8 cellular contexts compared by ENCODE assay signal in the genomic region with DNA sequence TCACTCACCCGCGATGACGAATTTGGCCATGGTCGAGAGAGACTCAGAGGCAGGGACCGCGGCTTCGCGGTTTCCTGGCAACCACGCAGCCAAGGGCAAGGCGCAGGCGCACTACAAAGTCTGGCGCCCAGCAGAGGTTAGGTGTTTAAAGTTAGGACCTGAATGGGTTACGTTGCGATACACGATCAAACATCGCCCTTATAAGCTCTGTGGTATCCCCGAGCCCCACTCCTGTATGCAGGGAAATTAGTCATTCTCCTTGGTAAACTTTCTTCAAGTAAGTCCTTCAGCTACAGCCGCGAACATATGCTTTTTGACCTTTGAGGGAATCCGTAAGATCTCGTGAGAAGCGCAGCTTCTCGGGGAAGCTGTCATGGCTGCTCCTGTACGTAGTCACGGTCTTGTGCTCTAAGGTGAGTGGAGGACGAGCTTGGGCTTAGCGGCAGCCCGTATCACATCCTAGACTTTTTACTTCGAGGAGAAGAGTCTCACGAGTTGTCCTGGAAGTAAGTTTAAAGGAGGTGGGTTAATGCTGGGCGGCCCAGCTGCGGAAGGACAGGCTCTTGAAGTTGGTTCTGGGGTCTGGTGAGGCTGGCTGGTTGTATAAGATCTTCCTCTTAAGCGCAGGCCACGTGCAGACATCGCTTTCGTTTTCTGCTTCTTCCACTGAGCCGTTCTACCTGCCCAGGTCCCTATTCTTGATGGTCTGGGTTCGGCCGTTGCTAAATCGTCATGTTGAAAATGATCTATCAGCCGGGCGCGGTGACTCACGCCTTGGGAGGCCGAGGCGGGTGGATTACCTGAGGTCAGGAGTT. TPM values are rescaled to one million over a fixed set of nuclear protein-coding genes. Genes with fewer than 3 reads are reported as not detected.
A peak's percentile ranks its signal among the peaks of the same experiment; 100 is the strongest.
DNase-seq lines count a peak whose midpoint lies in the region; ATAC-seq and TF ChIP-seq lines count a peak whose summit lies in the region.

A gene (plus strand): TSS at position 365 of the 815 bp plus-strand sequence. CDS start 1,088 bp downstream, outside the sequence.
A gene (minus strand): TSS at position 87 of the 815 bp plus-strand sequence. CDS start 57 bp downstream, at position 30.

- peaks cover 0 to 6% (median 1%) of the 10 kb centered on the region in 4 donors for H3K4me1 ChIP-seq in right lobe of liver

- DNase-seq in NCI-H748 treated with DMSO at 0.1 percent for 48 hours (lab: John Stamatoyannopoulos, UW) (peak; percentile 90), dorsolateral prefrontal cortex (peak; percentile 73 to 93 (median 84)), right lobe of liver (peak; percentile 88 to 91 (median 89))
- DNase-seq in activated CD4-positive, alpha-beta T cell treated with anti-CD3 and anti-CD28 coated beads, Interleukin-2, amount 50 U/mL, for 48 hours: peak; percentile 87 to 90
- DNase-seq in stimulated activated CD4-positive, alpha-beta T cell treated with anti-CD3 and anti-CD28 coated beads, Interleukin-4, amount 100 ng/mL, for 24 hours: peak; percentile 89

- H3K27ac ChIP-seq in C4-2B: peak within 1 kb of the TSS; percentile 93
- peak within 1 kb of the TSS in 55 of 59 donors; percentile 0 to 91 (median 69) for H3K27ac ChIP-seq in dorsolateral prefrontal cortex
- peak within 1 kb of the TSS; percentile 70 to 77 (median 72) for H3K27ac ChIP-seq in right lobe of liver

- peaks cover 0 to 12% (median 0%) of the 10 kb centered on the region in 4 donors for H3K36me3 ChIP-seq in right lobe of liver

- TF ChIP-seq CTCF in C4-2B (conservative IDR thresholded peaks at IDR 0.05): no peak
- TF ChIP-seq CTCF in dorsolateral prefrontal cortex (IDR thresholded peaks at IDR 0.05 in 54 of 56, conservative IDR thresholded peaks at IDR 0.05 in 2 of 56; ENCODE audit: low read depth in 1 of 56, partially characterized antibody in 56 of 56): peak in 16 of 56 donors; percentile 10 to 42 (median 23)
- no peak for TF ChIP-seq CTCF in right lobe of liver (IDR thresholded peaks at IDR 0.05)

- no peaks in the 10 kb centered on the region for H3K27me3 ChIP-seq in dorsolateral prefrontal cortex
- no peaks in the 10 kb centered on the region for H3K27me3 ChIP-seq in right lobe of liver

- no peaks in the 10 kb centered on the region for H3K9me3 ChIP-seq in right lobe of liver

- peak; percentile 57 for TF ChIP-seq POLR2A in right lobe of liver (IDR thresholded peaks at IDR 0.05)

- H3K4me3 ChIP-seq in dorsolateral prefrontal cortex (peak within 1 kb of the TSS; percentile 61 to 100 (median 85)), right lobe of liver (peak within 1 kb of the TSS; percentile 79 to 96 (median 92))

- ATAC-seq in GM19372 (IDR thresholded peaks at IDR 0.05; ENCODE audit: low read depth, unreplicated experiment): peak; percentile 92
- ATAC-seq in HG03558 (IDR thresholded peaks at IDR 0.05; ENCODE audit: extremely low read depth, unreplicated experiment): peak; percentile 88
- peak; percentile 94 to 96 (median 96) for ATAC-seq in right lobe of liver

- WGBS in right lobe of liver (ENCODE audit: insufficient coverage, low coverage, low lambda C conversion rate, missing lambda C conversion rate): under 1% methylated on average over 30 of the region's 46 CpGs

- intact Hi-C loops in dorsolateral prefrontal cortex (cut with DNase I) (loop anchor here in 1 of 2 donors (5.0 kb wide), 1 partner anchor 608 kb away; a partner anchor contains a TSS), right lobe of liver (cut with DNase I) (no loop called here)

RNA-seq across cellular contexts. Expression of the first gene that starts in this region (rescaled TPM):
- total RNA-seq in dorsolateral prefrontal cortex (10 to 100 TPM; 16.7 to 41.9 (median 31.2) TPM), right lobe of liver (10 to 100 TPM; 13.5 to 29.1 (median 16.9) TPM)

RNA-seq across cellular contexts. Expression of the second gene that starts in this region (rescaled TPM):
- 10 to 100 TPM in 3 of 120 experiments, 1 to 10 TPM in 117; 1.1 to 11.4 (median 5.8) TPM for total RNA-seq in dorsolateral prefrontal cortex
- under 1 TPM in 4 of 6 experiments, not detected in 2; 0.11 to 0.32 (median 0.18) TPM for total RNA-seq in right lobe of liver

Comparison
In these comparisons a context has a peak if more than half of its experiments do, and no peak if none do; other contexts are left out.
1. Peak in every context shown above with its lines: DNase-seq, ATAC-seq, H3K4me3 ChIP-seq and H3K27ac ChIP-seq.